Comparison of ENCODE assay signal across 15 cellular contexts in the genomic region with DNA sequence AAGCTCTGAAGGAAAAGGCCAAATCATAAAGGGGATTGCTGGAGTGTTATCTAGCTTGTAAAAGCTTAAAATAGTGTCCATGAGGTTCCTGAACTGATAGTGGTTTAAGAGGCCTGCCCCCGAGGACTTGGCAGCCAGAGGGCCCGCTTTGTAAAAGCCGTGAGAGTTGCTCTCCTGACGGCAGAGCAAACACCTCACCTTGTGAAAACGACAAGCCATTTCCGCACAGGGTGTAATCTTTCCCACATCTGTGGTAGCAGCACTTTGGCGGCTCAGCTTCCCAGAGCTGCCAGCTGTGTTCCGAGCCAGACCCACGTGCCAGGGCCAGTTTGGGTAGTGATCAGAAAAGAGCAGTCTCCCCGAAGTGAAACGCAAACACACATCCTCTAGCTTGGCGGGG. TPM values are rescaled to one million over a fixed set of nuclear protein-coding genes. Genes with fewer than 3 reads are reported as not detected.
DNase-seq lines count a peak whose midpoint lies in the region; ATAC-seq, FAIRE-seq and TF ChIP-seq lines count a peak whose summit lies in the region.
"Had no signal": no experiment of that assay in that cellular context is flagged by ENCODE, and none has a peak within 500 bp of the region (broad histone marks: within the 10 kb centered on the region; RNA-seq: fewer than 3 reads in every experiment).

No MANE protein-coding gene starts in this region.

- no peak overlapping the region for H3K4me3 ChIP-seq in GM23338
- H3K4me3 ChIP-seq in pancreas, result no peak overlapping the region

- no peaks in the 10 kb centered on the region for H3K23me2 ChIP-seq in H9 (ENCODE audit: insufficient read length, low read depth, low read length, poor library complexity, severe bottlenecking)

- peaks cover 9% of the 10 kb centered on the region for H3K9me2 ChIP-seq in GM23338 (ENCODE audit: insufficient read depth)

- no peak overlapping the region for H2AK5ac ChIP-seq in H9 (ENCODE audit: insufficient read length, low read length)

- no peak overlapping the region for H3K23ac ChIP-seq in H9 (ENCODE audit: insufficient read length, low read depth, low read length)

- H3K9me3 Mint-ChIP-seq in GM23338 (no peaks in the 10 kb centered on the region), H9 (no peaks in the 10 kb centered on the region)
- H3K9me3 Mint-ChIP-seq: activated naive CD8-positive, alpha-beta T cell treated with anti-CD3 and anti-CD28 coated beads, Interleukin-2, amount 10 ng/mL, durations not matched to agents 7 days and 5 days; central memory CD8-positive, alpha-beta T cell had no signal

- no peak overlapping the region for H3K18ac ChIP-seq in H9 (ENCODE audit: insufficient read length, low read depth, low read length)

- H2AFZ ChIP-seq in GM23338 (peak overlapping the region; percentile 18; the same call in 1 of the 2 replicates), H9 (ENCODE audit: low read length) (no peak overlapping the region)

- H3K79me2 ChIP-seq in GM23338 (replicated peaks; ENCODE audit: insufficient read depth) (no peaks in the 10 kb centered on the region), H9 (ENCODE audit: insufficient read depth, low read length) (no peaks in the 10 kb centered on the region)

- DNase-seq in GM23338 (ENCODE audit: low spot score) (no peak), NCI-H510A treated with DMSO at 0.1 percent for 48 hours (lab: John Stamatoyannopoulos, UW) (peak; percentile 66), left cardiac atrium (peak; percentile 44), pancreas (peak; percentile 36 to 77 (median 72)), H9 (no peak), urothelium cell line (ENCODE audit: low spot score) (no peak)
- DNase-seq: activated naive CD8-positive, alpha-beta T cell treated with anti-CD3 and anti-CD28 coated beads, Interleukin-2, amount 10 ng/mL, durations not matched to agents 7 days and 5 days; Calu3; NCI-H1436; NCI-H524 treated with DMSO at 0.1 percent for 48 hours; SW 1271 had no signal

- H2BK15ac ChIP-seq in H9 (ENCODE audit: low read depth, low read length), result no peak overlapping the region

- H4K8ac ChIP-seq in H9 (replicated peaks; ENCODE audit: insufficient read length, low read depth, low read length), result no peak overlapping the region

- no peak for ATAC-seq in GM23338
- peak; percentile 78 to 83 for ATAC-seq in left cardiac atrium
- peak; percentile 95 to 98 (median 96) for ATAC-seq in pancreas
- no peak for ATAC-seq in GM18498 (IDR thresholded peaks at IDR 0.05; ENCODE audit: unreplicated experiment)
- no peak for ATAC-seq in HG03432 (IDR thresholded peaks at IDR 0.05; ENCODE audit: unreplicated experiment)

- TF ChIP-seq CTCF in GM23338 (conservative IDR thresholded peaks at IDR 0.05; ENCODE audit: low read depth in 2 of 2) (no peak), pancreas (IDR thresholded peaks at IDR 0.05) (no peak), H9 (conservative IDR thresholded peaks at IDR 0.05) (no peak)

- H3K56ac ChIP-seq in H9 (ENCODE audit: insufficient read length, low read depth, low read length), result no peak overlapping the region

- H3K9ac ChIP-seq in H9 (ENCODE audit: extremely low read depth, insufficient read length, low read length), result no peak overlapping the region

- H3K27ac Mint-ChIP-seq in GM23338, result no peak overlapping the region
- H3K27ac Mint-ChIP-seq in H9, result peak overlapping the region in 1 of 3 experiments; percentile 88; a peak in 1 of 7 replicates

- H3K27me3 Mint-ChIP-seq in GM23338 (ENCODE audit: insufficient read depth, low read depth, poor library complexity) (peaks cover 6% of the 10 kb centered on the region), H9 (ENCODE audit: low read depth) (no peaks in the 10 kb centered on the region)
- H3K27me3 Mint-ChIP-seq: activated naive CD8-positive, alpha-beta T cell treated with anti-CD3 and anti-CD28 coated beads, Interleukin-2, amount 10 ng/mL, durations not matched to agents 7 days and 5 days; central memory CD8-positive, alpha-beta T cell had no signal

- H4K20me1 ChIP-seq in GM23338 (replicated peaks; ENCODE audit: insufficient read depth), result no peaks in the 10 kb centered on the region
- H4K20me1 ChIP-seq in H9 (ENCODE audit: control insufficient read depth, insufficient read depth, insufficient read length), result no peaks in the 10 kb centered on the region

- no peak overlapping the region for H2BK120ac ChIP-seq in H9 (ENCODE audit: low read depth, low read length, poor library complexity, severe bottlenecking)

- H2BK12ac ChIP-seq in H9 (ENCODE audit: insufficient read length, low read depth, low read length), result no peak overlapping the region

- no peaks in the 10 kb centered on the region for H3K79me1 ChIP-seq in H9 (ENCODE audit: insufficient read depth, low read depth, low read length, poor library complexity, severe bottlenecking)

- H3K14ac ChIP-seq in H9 (ENCODE audit: insufficient read depth, low read length), result no peak overlapping the region

- no peaks in the 10 kb centered on the region for H3K36me3 ChIP-seq in GM23338 (ENCODE audit: insufficient read depth)
- H3K36me3 ChIP-seq in pancreas, result no peaks in the 10 kb centered on the region

- H3K4me1 Mint-ChIP-seq in GM23338 (peaks cover 31% of the 10 kb centered on the region), H9 (peaks cover 28 to 36% of the 10 kb centered on the region in 2 experiments)
- H3K4me1 Mint-ChIP-seq: central memory CD8-positive, alpha-beta T cell had no signal

- H2BK5ac ChIP-seq in H9 (ENCODE audit: insufficient read length, low read length), result no peak overlapping the region

- H3K4me3 Mint-ChIP-seq in GM23338, result no peak overlapping the region
- no peak overlapping the region for H3K4me3 Mint-ChIP-seq in H9
- H3K4me3 Mint-ChIP-seq: activated naive CD8-positive, alpha-beta T cell treated with anti-CD3 and anti-CD28 coated beads, Interleukin-2, amount 10 ng/mL, durations not matched to agents 7 days and 5 days; central memory CD8-positive, alpha-beta T cell had no signal

- no peak overlapping the region for H3K4ac ChIP-seq in H9 (ENCODE audit: low read depth, low read length)

- H3K27me3 ChIP-seq in GM23338 (ENCODE audit: insufficient read depth), result no peaks in the 10 kb centered on the region
- no peaks in the 10 kb centered on the region for H3K27me3 ChIP-seq in pancreas
- H3K27me3 ChIP-seq in H9 (ENCODE audit: insufficient read depth, low read length), result no peaks in the 10 kb centered on the region

- no peaks in the 10 kb centered on the region for H3K9me3 ChIP-seq in pancreas
- no peaks in the 10 kb centered on the region for H3K9me3 ChIP-seq in H9 (ENCODE audit: control insufficient read depth, low read depth, low read length)

- H3K4me1 ChIP-seq in GM23338 (ENCODE audit: insufficient read depth) (peaks cover 22% of the 10 kb centered on the region), pancreas (no peaks in the 10 kb centered on the region), H9 (ENCODE audit: insufficient read depth, low read length) (peaks cover 6% of the 10 kb centered on the region)

- H3K4me2 ChIP-seq in GM23338 (no peak overlapping the region), H9 (ENCODE audit: insufficient read depth, insufficient read length, low read length) (no peak overlapping the region)

- H3K36me3 Mint-ChIP-seq in GM23338 (ENCODE audit: low read depth), result peaks cover 17% of the 10 kb centered on the region
- peaks cover 9 to 23% (median 23%) of the 10 kb centered on the region in 3 experiments for H3K36me3 Mint-ChIP-seq in H9 (ENCODE audit: insufficient read depth in 1 of 3, low read depth in 3 of 3)

- H2BK20ac ChIP-seq in H9 (ENCODE audit: low read depth, low read length, poor library complexity, severe bottlenecking), result no peak overlapping the region

- H3F3A ChIP-seq in GM23338 (replicated peaks; ENCODE audit: low read depth), result no peaks in the 10 kb centered on the region

- WGBS in pancreas, 2 donors, result 30 to 33% methylated on average over 12 of the region's 12 CpGs
- no CpG with 5 or more reads among the region's 12 CpGs for WGBS in H9 (ENCODE audit: extremely low coverage, insufficient read length, low lambda C conversion rate)

- H3K27ac ChIP-seq in GM23338 (ENCODE audit: low read depth), result no peak overlapping the region
- peak overlapping the region; percentile 2 to 13 (median 8) for H3K27ac ChIP-seq in pancreas
- no peak overlapping the region for H3K27ac ChIP-seq in H9 (ENCODE audit: insufficient read length, low read depth, low read length)

- no peak for FAIRE-seq in pancreas (lab: Jason Lieb, UNC)
- no peak for FAIRE-seq in urothelium cell line (lab: Jason Lieb, UNC)
- FAIRE-seq: RCC 7860 had no signal

- intact Hi-C loops in left cardiac atrium (cut with DNase I) (no loop called here), pancreas (cut with DNase I) (no loop called here)

- no peak overlapping the region for H4K5ac ChIP-seq in H9 (ENCODE audit: insufficient read length, low read depth, low read length)

- no peak overlapping the region for H3T11ph ChIP-seq in H9 (ENCODE audit: low read length)

- H4K91ac ChIP-seq in H9 (ENCODE audit: insufficient read length, low read depth, low read length), result no peak overlapping the region

TF ChIP-seq in GM23338, 12 proteins besides CTCF, POLR2A, EP300 and RAD21 (continues in another document):
- TF ChIP-seq EZH2phosphoT487 (IDR thresholded peaks at IDR 0.05; ENCODE audit: unreplicated experiment), result no peak

RNA-seq across cellular contexts. Expression of gene SERBP1, which starts 37.0 kb away (rescaled TPM):
- 674 and 696 TPM in 2 replicates for total RNA-seq in GM23338 (2014; rRNA removed; shearing (Covaris generic))
- 532 and 559 TPM in 2 replicates for polyA plus RNA-seq in GM23338 (2016; fragmentation: Nextera tagmentation; extraction: Ambion mirVana)
- 100 to 1,000 TPM; 103 to 122 TPM for total RNA-seq in left cardiac atrium
- 100 to 1,000 TPM in 3 of 6 donors, 10 to 100 TPM in 3; 68.0 to 138 (median 101) TPM for total RNA-seq in pancreas
- polyA plus RNA-seq in pancreas, result 10 to 100 TPM; 38.8 to 62.9 TPM
- 495 and 500 TPM in 2 replicates for total RNA-seq in H9 (2021)

Comparison
In these comparisons a context has a peak if more than half of its experiments do, and no peak if none do; other contexts are left out.
1. ATAC-seq: peak in left cardiac atrium (2 of 2) and pancreas (4 of 4); none in GM23338 (single experiment), GM18498 (single experiment) and HG03432 (single experiment).
2. DNase-seq: peak in NCI-H510A treated with DMSO at 0.1 percent for 48 hours (single experiment), left cardiac atrium (single experiment) and pancreas (6 of 6); none in GM23338 (single experiment), H9 (single experiment) and urothelium cell line (single experiment).
3. H3K27ac ChIP-seq: peak in pancreas (4 of 4); none in GM23338 (single experiment) and H9 (single experiment).